ENCODE assay signal across 2 cellular contexts in the genomic region with DNA sequence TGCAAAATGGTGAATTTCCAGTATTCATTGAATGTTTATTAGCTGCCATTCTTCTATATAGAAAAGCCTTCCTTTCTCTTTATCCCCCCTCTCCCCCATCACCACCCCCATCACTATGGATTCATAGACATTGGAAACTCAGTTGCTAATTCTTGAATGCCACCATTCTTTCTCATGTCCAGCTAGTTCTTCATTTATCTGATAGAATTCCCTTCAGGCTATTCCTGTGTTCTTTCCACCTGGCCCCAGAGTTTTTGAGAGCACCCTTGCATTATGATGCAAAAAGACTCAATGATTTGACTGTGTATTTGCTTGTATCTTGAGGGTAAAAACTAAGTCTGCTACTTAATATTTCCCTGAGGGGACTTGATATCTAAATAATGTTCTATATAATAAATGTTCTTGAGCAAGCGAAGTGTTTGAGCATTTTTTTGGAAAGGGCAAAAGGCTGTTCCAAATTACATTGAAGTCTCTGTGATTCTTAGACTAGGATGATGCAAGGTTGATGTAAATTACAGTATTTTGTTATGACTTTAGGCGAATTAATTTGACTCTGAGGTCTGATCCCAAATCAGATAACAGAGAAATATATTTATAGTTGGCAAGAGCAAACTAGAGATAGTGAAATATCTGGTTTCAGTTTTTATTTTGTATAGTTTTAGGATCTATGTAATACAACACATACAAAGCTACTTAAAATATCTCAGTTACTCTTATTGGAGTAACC.
A peak's percentile ranks its signal among the peaks of the same experiment; 100 is the strongest.
TF ChIP-seq lines count a peak whose summit lies in the region.

No MANE protein-coding gene starts in this region.

TF ChIP-seq in GM23338, 12 proteins besides CTCF, POLR2A, EP300 and RAD21:
- TF ChIP-seq NANOG (IDR thresholded peaks at IDR 0.05; ENCODE audit: borderline replicate concordance) (peak; percentile 42), EZH2 (IDR thresholded peaks at IDR 0.05; ENCODE audit: low read depth, unreplicated experiment) (no peak), EZH2phosphoT487 (IDR thresholded peaks at IDR 0.05; ENCODE audit: unreplicated experiment) (no peak)

TF ChIP-seq in SK-N-SH, 30 proteins besides CTCF, POLR2A, EP300 and RAD21:
- TF ChIP-seq SMC3 (IDR thresholded peaks at IDR 0.05; ENCODE audit: low read depth, low read length) (no peak), JUND (IDR thresholded peaks at IDR 0.05) (no peak), RCOR1 (IDR thresholded peaks at IDR 0.05; ENCODE audit: low read length) (no peak), FOXM1 (IDR thresholded peaks at IDR 0.05; ENCODE audit: low read depth) (no peak), TCF12 (IDR thresholded peaks at IDR 0.05) (peak; percentile 12; the same call in 1 of the 2 replicates), MEF2A (IDR thresholded peaks at IDR 0.05; ENCODE audit: borderline replicate concordance, low read depth) (no peak), TAF1 (IDR thresholded peaks at IDR 0.05; ENCODE audit: borderline replicate concordance, low read depth, low read length) (no peak), NRF1 (IDR thresholded peaks at IDR 0.05; ENCODE audit: low read depth, low read length) (no peak), TEAD4 (IDR thresholded peaks at IDR 0.05; ENCODE audit: borderline replicate concordance, insufficient read depth) (no peak), GATA2 (CRISPR knock-in tag; IDR thresholded peaks at IDR 0.05) (peak; percentile 34), RXRA (IDR thresholded peaks at IDR 0.05; ENCODE audit: borderline replicate concordance, low read depth) (no peak), ELF1 (IDR thresholded peaks at IDR 0.05) (no peak)
- TF ChIP-seq, protein P1, sequence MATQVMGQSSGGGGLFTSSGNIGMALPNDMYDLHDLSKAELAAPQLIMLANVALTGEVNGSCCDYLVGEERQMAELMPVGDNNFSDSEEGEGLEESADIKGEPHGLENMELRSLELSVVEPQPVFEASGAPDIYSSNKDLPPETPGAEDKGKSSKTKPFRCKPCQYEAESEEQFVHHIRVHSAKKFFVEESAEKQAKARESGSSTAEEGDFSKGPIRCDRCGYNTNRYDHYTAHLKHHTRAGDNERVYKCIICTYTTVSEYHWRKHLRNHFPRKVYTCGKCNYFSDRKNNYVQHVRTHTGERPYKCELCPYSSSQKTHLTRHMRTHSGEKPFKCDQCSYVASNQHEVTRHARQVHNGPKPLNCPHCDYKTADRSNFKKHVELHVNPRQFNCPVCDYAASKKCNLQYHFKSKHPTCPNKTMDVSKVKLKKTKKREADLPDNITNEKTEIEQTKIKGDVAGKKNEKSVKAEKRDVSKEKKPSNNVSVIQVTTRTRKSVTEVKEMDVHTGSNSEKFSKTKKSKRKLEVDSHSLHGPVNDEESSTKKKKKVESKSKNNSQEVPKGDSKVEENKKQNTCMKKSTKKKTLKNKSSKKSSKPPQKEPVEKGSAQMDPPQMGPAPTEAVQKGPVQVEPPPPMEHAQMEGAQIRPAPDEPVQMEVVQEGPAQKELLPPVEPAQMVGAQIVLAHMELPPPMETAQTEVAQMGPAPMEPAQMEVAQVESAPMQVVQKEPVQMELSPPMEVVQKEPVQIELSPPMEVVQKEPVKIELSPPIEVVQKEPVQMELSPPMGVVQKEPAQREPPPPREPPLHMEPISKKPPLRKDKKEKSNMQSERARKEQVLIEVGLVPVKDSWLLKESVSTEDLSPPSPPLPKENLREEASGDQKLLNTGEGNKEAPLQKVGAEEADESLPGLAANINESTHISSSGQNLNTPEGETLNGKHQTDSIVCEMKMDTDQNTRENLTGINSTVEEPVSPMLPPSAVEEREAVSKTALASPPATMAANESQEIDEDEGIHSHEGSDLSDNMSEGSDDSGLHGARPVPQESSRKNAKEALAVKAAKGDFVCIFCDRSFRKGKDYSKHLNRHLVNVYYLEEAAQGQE (IDR thresholded peaks at IDR 0.05; ENCODE audit: low read depth, low read length): no peak
- TF ChIP-seq, protein P2, sequence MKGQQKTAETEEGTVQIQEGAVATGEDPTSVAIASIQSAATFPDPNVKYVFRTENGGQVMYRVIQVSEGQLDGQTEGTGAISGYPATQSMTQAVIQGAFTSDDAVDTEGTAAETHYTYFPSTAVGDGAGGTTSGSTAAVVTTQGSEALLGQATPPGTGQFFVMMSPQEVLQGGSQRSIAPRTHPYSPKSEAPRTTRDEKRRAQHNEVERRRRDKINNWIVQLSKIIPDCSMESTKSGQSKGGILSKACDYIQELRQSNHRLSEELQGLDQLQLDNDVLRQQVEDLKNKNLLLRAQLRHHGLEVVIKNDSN (IDR thresholded peaks at IDR 0.05; ENCODE audit: borderline replicate concordance, low read depth): no peak
